Comparison of ENCODE assay signal across 1 cellular context in genomic region chr18:11096839-11097750, GRCh38.
TF ChIP-seq lines count a peak whose summit lies in the region.

No MANE protein-coding gene starts in this region.

TF ChIP-seq in HepG2, 621 proteins besides CTCF, POLR2A, EP300 and RAD21 (continued from another document):
- TF ChIP-seq, protein P1, sequence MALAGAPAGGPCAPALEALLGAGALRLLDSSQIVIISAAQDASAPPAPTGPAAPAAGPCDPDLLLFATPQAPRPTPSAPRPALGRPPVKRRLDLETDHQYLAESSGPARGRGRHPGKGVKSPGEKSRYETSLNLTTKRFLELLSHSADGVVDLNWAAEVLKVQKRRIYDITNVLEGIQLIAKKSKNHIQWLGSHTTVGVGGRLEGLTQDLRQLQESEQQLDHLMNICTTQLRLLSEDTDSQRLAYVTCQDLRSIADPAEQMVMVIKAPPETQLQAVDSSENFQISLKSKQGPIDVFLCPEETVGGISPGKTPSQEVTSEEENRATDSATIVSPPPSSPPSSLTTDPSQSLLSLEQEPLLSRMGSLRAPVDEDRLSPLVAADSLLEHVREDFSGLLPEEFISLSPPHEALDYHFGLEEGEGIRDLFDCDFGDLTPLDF (CRISPR knock-in tag; IDR thresholded peaks at IDR 0.05) = no peak
- TF ChIP-seq STAG1 (CRISPR knock-in tag; IDR thresholded peaks at IDR 0.05) (no peak), ZSCAN9 (CRISPR knock-in tag; IDR thresholded peaks at IDR 0.05; ENCODE audit: borderline replicate concordance) (no peak), YEATS2 (CRISPR knock-in tag; IDR thresholded peaks at IDR 0.05; ENCODE audit: borderline replicate concordance) (no peak)
